ENCODE assay signal across 19 cellular contexts in genomic region chr13:26837997-26838396, GRCh38.
"Had no signal": no experiment of that assay in that cellular context is flagged by ENCODE, and none has a peak within 500 bp of the region (broad histone marks: within the 10 kb centered on the region; RNA-seq: fewer than 3 reads in every experiment).

No MANE protein-coding gene starts in this region.

- H3K4me3 ChIP-seq: esophagus muscularis mucosa, gastroesophageal sphincter, lower lobe of right lung, tibial artery had no signal

- H3K27ac ChIP-seq: esophagus muscularis mucosa, gastroesophageal sphincter, lower lobe of right lung, parathyroid adenoma, tibial artery had no signal

- H3K9me3 ChIP-seq: esophagus muscularis mucosa, gastroesophageal sphincter, lower lobe of right lung, tibial artery had no signal

- H3K36me3 ChIP-seq: esophagus muscularis mucosa, gastroesophageal sphincter, lower lobe of right lung, tibial artery had no signal

- DNase-seq: activated CD4-positive, alpha-beta T cell treated with anti-CD3 and anti-CD28 coated beads, Interleukin-2, amount 10 ng/mL, durations not matched to agents 24 days and 14 days; activated CD8-positive, alpha-beta T cell treated with anti-CD3 and anti-CD28 coated beads for 36 hours; activated naive CD4-positive, alpha-beta T cell treated with Interleukin-2 at 50 U/mL for 16 hours; activated naive CD8-positive, alpha-beta T cell treated with anti-CD3 and anti-CD28 coated beads, Interleukin-2, amount 10 ng/mL, durations not matched to agents 7 days and 5 days; activated T-cell treated with anti-CD3 and anti-CD28 coated beads, Interleukin-2, amount 50 U/mL, for 1 hour; anterior cingulate cortex; cortex of kidney; lower lobe of right lung; stimulated activated CD4-positive, alpha-beta T cell treated with anti-CD3 and anti-CD28 coated beads, Interleukin-1b, Interleukin-23, amount 100 ng/mL, for 48 hours; stimulated activated naive CD8-positive, alpha-beta T cell treated with anti-CD3 and anti-CD28 coated beads, Interleukin-15, Interleukin-2, amounts not matched to agents 100 U/mL and 50 U/mL, for 24 hours; substantia nigra; T1000; tibial artery had no signal

- H3K4me1 ChIP-seq: esophagus muscularis mucosa, gastroesophageal sphincter, lower lobe of right lung, parathyroid adenoma, tibial artery had no signal

- ATAC-seq: activated CD8-positive, alpha-beta T cell treated with anti-CD3 and anti-CD28 coated beads for 36 hours; activated T-helper 17 cell treated with anti-CD3 and anti-CD28 coated beads, Interleukin-2, amount 50 U/mL, for 72 hours; gastroesophageal sphincter; lower lobe of right lung; stimulated activated naive CD8-positive, alpha-beta T cell treated with anti-CD3 and anti-CD28 coated beads, Interleukin-15, Interleukin-2, amounts not matched to agents 100 U/mL and 50 U/mL, for 24 hours had no signal

- FAIRE-seq: endometrium, urothelium cell line had no signal
